In the genomic region with DNA sequence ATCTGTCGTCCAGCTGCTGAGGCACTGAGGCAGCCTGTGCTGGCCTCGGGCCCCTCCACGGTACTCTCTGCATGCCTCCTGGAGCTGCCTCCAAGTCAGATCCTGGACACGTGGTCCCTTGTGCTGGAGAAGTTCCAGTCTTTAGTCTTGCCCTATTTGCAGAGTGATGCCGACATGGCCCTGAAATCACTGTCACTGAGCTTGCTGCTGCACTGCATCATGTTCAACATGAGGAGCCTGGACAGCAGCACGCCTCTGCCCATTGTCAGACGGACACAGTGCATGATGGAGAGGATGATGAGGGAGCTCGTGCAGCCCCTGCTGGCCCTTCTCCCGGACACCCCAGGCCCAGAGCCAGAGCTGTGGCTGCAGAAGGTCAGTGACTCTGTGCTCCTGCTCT, we compare ENCODE assay signal across 20 cellular contexts. TPM values are rescaled to one million over a fixed set of nuclear protein-coding genes. Genes with fewer than 3 reads are reported as not detected.
DNase-seq lines count a peak whose midpoint lies in the region; ATAC-seq lines count a peak whose summit lies in the region.
"Had no signal": no experiment of that assay in that cellular context is flagged by ENCODE, and none has a peak within 500 bp of the region (broad histone marks: within the 10 kb centered on the region; RNA-seq: fewer than 3 reads in every experiment).

No MANE protein-coding gene starts in this region.

- no peak overlapping the region for H3K4me3 Mint-ChIP-seq in activated CD4-positive, alpha-beta T cell treated with anti-CD3 and anti-CD28 coated beads, Interleukin-2, amount 10 ng/mL, durations not matched to agents 7 days and 5 days
- no peak overlapping the region for H3K4me3 Mint-ChIP-seq in activated CD4-positive, alpha-beta T cell treated with anti-CD3 and anti-CD28 coated beads for 36 hours
- H3K4me3 Mint-ChIP-seq: CD14-positive monocyte; CD4-positive, alpha-beta memory T cell; H9 had no signal

- no CpG with 5 or more reads among the region's 9 CpGs for WGBS in neuronal stem cell (ENCODE audit: extremely low coverage in 2 of 2, insufficient read length in 2 of 2, insufficient replicate concordance in 1 of 2), 2 donors

- no peak overlapping the region for H3K4me3 ChIP-seq in neuronal stem cell (ENCODE audit: low read length in 2 of 2)
- H3K4me3 ChIP-seq: A549, BLaER1 had no signal

- no peak overlapping the region for H2AK5ac ChIP-seq in neuronal stem cell (ENCODE audit: low read depth, low read length)

- intact Hi-C loops in activated CD4-positive, alpha-beta T cell treated with anti-CD3 and anti-CD28 coated beads for 36 hours (cut with DNase I, micrococcal nuclease): no loop called here

- H3K9me3 ChIP-seq in neuronal stem cell (replicated peaks in 1 of 2; ENCODE audit: control insufficient read depth in 2 of 2, insufficient read depth in 1 of 2, low read depth in 1 of 2, low read length in 2 of 2): no peaks in the 10 kb centered on the region
- H3K9me3 ChIP-seq: A549, BLaER1 had no signal

- H3K14ac ChIP-seq in neuronal stem cell (ENCODE audit: low read length): no peak overlapping the region

- no peaks in the 10 kb centered on the region for H3K27me3 ChIP-seq in neuronal stem cell (ENCODE audit: control insufficient read depth in 3 of 3, insufficient read depth in 3 of 3, low read depth in 1 of 3, low read length in 3 of 3)
- H3K27me3 ChIP-seq: BLaER1 had no signal

- no peak overlapping the region for H2BK5ac ChIP-seq in neuronal stem cell (ENCODE audit: low read length)

- no peak overlapping the region for H3K27ac ChIP-seq in neuronal stem cell (replicated peaks; ENCODE audit: low read length)
- H3K27ac ChIP-seq: 22Rv1, A549, BLaER1 had no signal

- H2BK12ac ChIP-seq in neuronal stem cell (ENCODE audit: low read length): no peak overlapping the region

- H3K4me1 ChIP-seq in neuronal stem cell (ENCODE audit: control insufficient read depth in 2 of 2, insufficient read depth in 1 of 2, low read depth in 1 of 2, low read length in 2 of 2): peaks cover 0 to 5% of the 10 kb centered on the region in 2 donors
- H3K4me1 ChIP-seq: A549, BLaER1 had no signal

- H3K9ac ChIP-seq in neuronal stem cell (ENCODE audit: low read depth, low read length, poor library complexity): no peak overlapping the region
- H3K9ac ChIP-seq: BLaER1 had no signal

- no peak for ATAC-seq in activated CD4-positive, alpha-beta T cell treated with anti-CD3 and anti-CD28 coated beads for 36 hours
- no peak for ATAC-seq in GM21447 (IDR thresholded peaks at IDR 0.05; ENCODE audit: unreplicated experiment)
- ATAC-seq: A549, HepG2 had no signal

- CTCF ChIA-PET in activated CD4-positive, alpha-beta T cell treated with anti-CD3 and anti-CD28 coated beads, Interleukin-2, amount 10 ng/mL, durations not matched to agents 7 days and 5 days (lab: Charles Lee): no interaction called here
- CTCF ChIA-PET in activated CD4-positive, alpha-beta T cell treated with anti-CD3 and anti-CD28 coated beads for 36 hours (lab: Charles Lee): interaction anchor here (1.2 to 1.3 kb wide), 2 partner anchors 12 to 15 kb away, joined by 3 read pairs; no protein-coding TSS in a partner anchor

- H3K36me3 Mint-ChIP-seq in activated CD4-positive, alpha-beta T cell treated with anti-CD3 and anti-CD28 coated beads, Interleukin-2, amount 10 ng/mL, durations not matched to agents 7 days and 5 days (ENCODE audit: low read depth): peaks cover 37% of the 10 kb centered on the region
- H3K36me3 Mint-ChIP-seq in activated CD4-positive, alpha-beta T cell treated with anti-CD3 and anti-CD28 coated beads for 36 hours (ENCODE audit: low read depth): peaks cover 54% of the 10 kb centered on the region

- POLR2A ChIA-PET in activated CD4-positive, alpha-beta T cell treated with anti-CD3 and anti-CD28 coated beads, Interleukin-2, amount 10 ng/mL, durations not matched to agents 7 days and 5 days (lab: Charles Lee): no interaction called here
- POLR2A ChIA-PET in activated CD4-positive, alpha-beta T cell treated with anti-CD3 and anti-CD28 coated beads for 36 hours (lab: Charles Lee): no interaction called here

- H4K8ac ChIP-seq in neuronal stem cell (ENCODE audit: low read depth, low read length): peak overlapping the region; percentile 32

- DNase-seq in activated CD4-positive, alpha-beta T cell treated with anti-CD3 and anti-CD28 coated beads, Interleukin-2, amount 10 ng/mL, durations not matched to agents 7 days and 5 days: no peak
- no peak for DNase-seq in activated CD4-positive, alpha-beta T cell treated with anti-CD3 and anti-CD28 coated beads for 36 hours
- DNase-seq in G401 (ENCODE audit: low spot score) (peak; percentile 55), cerebellum (ENCODE audit: low spot score) (peak; percentile 17), neuronal stem cell (ENCODE audit: low spot score) (no peak), DMS153 treated with DMSO at 0.1 percent for 48 hours (lab: John Stamatoyannopoulos, UW; ENCODE audit: unreplicated experiment) (no peak)
- no peak for DNase-seq in effector CD8-positive, alpha-beta T cell (lab: John Stamatoyannopoulos, UW)
- DNase-seq: AML-193; CD4-positive, alpha-beta memory T cell; DMS53; DND-41; EL; H9 had no signal

- H3K79me1 ChIP-seq in neuronal stem cell (ENCODE audit: low read depth, low read length): peaks cover 4% of the 10 kb centered on the region

- peaks cover 29 to 89% of the 10 kb centered on the region in 2 donors for H3K36me3 ChIP-seq in neuronal stem cell (replicated peaks in 1 of 2; ENCODE audit: control insufficient read depth in 2 of 2, insufficient read depth in 2 of 2, low read length in 2 of 2)

- in situ Hi-C loops in G401 (cut with HindIII; ENCODE audit: low sequenced_read_pairs): no loop called here

- no peak overlapping the region for H2BK120ac ChIP-seq in neuronal stem cell (ENCODE audit: low read depth, low read length)

- H3K4ac ChIP-seq in neuronal stem cell (ENCODE audit: low read length): no peak overlapping the region

- no peak overlapping the region for H3K4me2 ChIP-seq in neuronal stem cell (ENCODE audit: insufficient read depth, low read length, poor library complexity, severe bottlenecking)
- H3K4me2 ChIP-seq: A549, BLaER1 had no signal

- peaks cover 12% of the 10 kb centered on the region for H3K4me1 Mint-ChIP-seq in activated CD4-positive, alpha-beta T cell treated with anti-CD3 and anti-CD28 coated beads, Interleukin-2, amount 10 ng/mL, durations not matched to agents 7 days and 5 days
- H3K4me1 Mint-ChIP-seq in activated CD4-positive, alpha-beta T cell treated with anti-CD3 and anti-CD28 coated beads for 36 hours: peaks cover 6% of the 10 kb centered on the region
- H3K4me1 Mint-ChIP-seq: CD14-positive monocyte, H9 had no signal

- no peak overlapping the region for H2BK15ac ChIP-seq in neuronal stem cell (ENCODE audit: low read length)

- no peak overlapping the region for H3K18ac ChIP-seq in neuronal stem cell (ENCODE audit: low read length)

- no peaks in the 10 kb centered on the region for H3K9me3 Mint-ChIP-seq in activated CD4-positive, alpha-beta T cell treated with anti-CD3 and anti-CD28 coated beads, Interleukin-2, amount 10 ng/mL, durations not matched to agents 7 days and 5 days
- no peaks in the 10 kb centered on the region for H3K9me3 Mint-ChIP-seq in activated CD4-positive, alpha-beta T cell treated with anti-CD3 and anti-CD28 coated beads for 36 hours (ENCODE audit: low read depth)
- H3K9me3 Mint-ChIP-seq: CD14-positive monocyte, H9, IgD-negative memory B cell had no signal

- no peaks in the 10 kb centered on the region for H3K27me3 Mint-ChIP-seq in activated CD4-positive, alpha-beta T cell treated with anti-CD3 and anti-CD28 coated beads, Interleukin-2, amount 10 ng/mL, durations not matched to agents 7 days and 5 days
- no peaks in the 10 kb centered on the region for H3K27me3 Mint-ChIP-seq in activated CD4-positive, alpha-beta T cell treated with anti-CD3 and anti-CD28 coated beads for 36 hours
- H3K27me3 Mint-ChIP-seq: CD4-positive, alpha-beta memory T cell; IgD-negative memory B cell had no signal

- H2AFZ ChIP-seq in neuronal stem cell (ENCODE audit: low read length): no peak overlapping the region

- peak overlapping the region; percentile 36 for H3K27ac Mint-ChIP-seq in activated CD4-positive, alpha-beta T cell treated with anti-CD3 and anti-CD28 coated beads, Interleukin-2, amount 10 ng/mL, durations not matched to agents 7 days and 5 days
- no peak overlapping the region for H3K27ac Mint-ChIP-seq in activated CD4-positive, alpha-beta T cell treated with anti-CD3 and anti-CD28 coated beads for 36 hours
- H3K27ac Mint-ChIP-seq: CD4-positive, alpha-beta memory T cell; H9; IgD-negative memory B cell had no signal

- no peak overlapping the region for H3K23ac ChIP-seq in neuronal stem cell (ENCODE audit: low read depth, low read length, poor library complexity)

- no peak overlapping the region for H4K91ac ChIP-seq in neuronal stem cell (ENCODE audit: low read depth, low read length, poor library complexity)

RNA-seq across cellular contexts. Expression of gene URB2, which starts 10.0 kb away (rescaled TPM):
- 10 to 100 TPM; 15.1 to 15.6 TPM for total RNA-seq in activated CD4-positive, alpha-beta T cell treated with anti-CD3 and anti-CD28 coated beads, Interleukin-2, amount 10 ng/mL, durations not matched to agents 7 days and 5 days
- 10 to 100 TPM; 13.9 to 16.5 TPM for total RNA-seq in activated CD4-positive, alpha-beta T cell treated with anti-CD3 and anti-CD28 coated beads for 36 hours
- 17.6 and 22.0 TPM in 2 replicates for total RNA-seq in G401 (2014; rRNA removed; shearing (Covaris generic))
- 12.5 TPM for total RNA-seq in cerebellum
- 4.5 TPM for polyA plus RNA-seq in neuronal stem cell (2013, experiment 1 of 2)
- polyA plus RNA-seq in neuronal stem cell (2013, experiment 2 of 2): 4.6 TPM

RNA-seq across cellular contexts. Expression of gene TAF5L, which starts 10.1 kb away (rescaled TPM):
- total RNA-seq in activated CD4-positive, alpha-beta T cell treated with anti-CD3 and anti-CD28 coated beads, Interleukin-2, amount 10 ng/mL, durations not matched to agents 7 days and 5 days: 10 to 100 TPM; 25.7 to 25.9 TPM
- total RNA-seq in activated CD4-positive, alpha-beta T cell treated with anti-CD3 and anti-CD28 coated beads for 36 hours: 10 to 100 TPM; 16.5 to 17.6 TPM
- 15.3 and 23.0 TPM in 2 replicates for total RNA-seq in G401 (2014; rRNA removed; shearing (Covaris generic))
- 22.7 TPM for total RNA-seq in cerebellum
- polyA plus RNA-seq in neuronal stem cell (2013, experiment 1 of 2): 13.9 TPM
- 14.3 TPM for polyA plus RNA-seq in neuronal stem cell (2013, experiment 2 of 2)

Comparison
In these comparisons a context has a peak if more than half of its experiments do, and no peak if none do; other contexts are left out.
1. DNase-seq: peak in G401 (single experiment) and cerebellum (single experiment); none in activated CD4-positive, alpha-beta T cell treated with anti-CD3 and anti-CD28 coated beads, Interleukin-2, amount 10 ng/mL, durations not matched to agents 7 days and 5 days (single experiment), activated CD4-positive, alpha-beta T cell treated with anti-CD3 and anti-CD28 coated beads for 36 hours (single experiment), neuronal stem cell (single experiment), effector CD8-positive, alpha-beta T cell (single experiment) and DMS153 treated with DMSO at 0.1 percent for 48 hours (single experiment).